Comparison of ENCODE assay signal across 23 cellular contexts in the genomic region with DNA sequence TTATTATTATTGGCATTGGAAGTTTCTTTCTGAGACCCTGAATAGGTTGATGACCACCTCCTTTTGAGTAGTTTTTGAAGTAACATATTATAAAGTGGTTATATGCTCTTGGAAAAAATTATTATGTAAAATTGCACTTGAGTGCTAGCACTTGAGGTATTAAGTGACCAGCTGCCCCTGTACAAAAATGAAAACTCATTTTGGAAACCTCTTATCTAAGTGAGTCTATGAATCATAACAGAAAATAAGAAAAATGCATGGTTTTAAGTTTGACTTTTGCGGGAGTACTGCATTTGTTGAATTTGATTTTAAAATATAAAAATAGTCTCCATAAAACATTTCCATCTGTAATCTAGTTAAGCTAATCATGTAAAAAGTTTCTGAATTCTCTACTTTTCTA.
DNase-seq lines count a peak whose midpoint lies in the region; ATAC-seq and TF ChIP-seq lines count a peak whose summit lies in the region.
"Had no signal": no experiment of that assay in that cellular context is flagged by ENCODE, and none has a peak within 500 bp of the region (broad histone marks: within the 10 kb centered on the region; RNA-seq: fewer than 3 reads in every experiment).

No MANE protein-coding gene starts in this region.

- H4K20me1 ChIP-seq in osteoblast (ENCODE audit: insufficient read depth, low read length): peaks cover 3% of the 10 kb centered on the region

- peaks cover 30% of the 10 kb centered on the region for H3K79me2 ChIP-seq in osteoblast (ENCODE audit: insufficient read depth, low read length)

- no peak overlapping the region for H3K4me3 ChIP-seq in heart right ventricle
- no peak overlapping the region for H3K4me3 ChIP-seq in brain microvascular endothelial cell (ENCODE audit: low read depth, low read length)
- H3K4me3 ChIP-seq in osteoblast (ENCODE audit: insufficient read depth, low read length): no peak overlapping the region
- H3K4me3 ChIP-seq: A549, GM23338, MG63 had no signal

- H3K27ac ChIP-seq in heart right ventricle: peak overlapping the region in 2 of 10 donors; percentile 2 to 7
- peak overlapping the region; percentile 59 for H3K27ac ChIP-seq in brain microvascular endothelial cell
- H3K27ac ChIP-seq in osteoblast (ENCODE audit: low read depth, low read length): peak overlapping the region; percentile 1
- H3K27ac ChIP-seq: A549 had no signal

- peak; percentile 26 for ATAC-seq in left ventricle myocardium superior
- no peak for ATAC-seq in heart right ventricle
- ATAC-seq: A549, GM23338 had no signal

- TF ChIP-seq CTCF in heart right ventricle (IDR thresholded peaks at IDR 0.05) (no peak), brain microvascular endothelial cell (IDR thresholded peaks at IDR 0.05; ENCODE audit: low read depth, low read length, missing control alignments) (no peak), osteoblast (IDR thresholded peaks at IDR 0.05; ENCODE audit: extremely low read depth, low read depth, low read length) (no peak)

- in situ Hi-C loops in brain microvascular endothelial cell (cut with HindIII; ENCODE audit: low pct_ligation_motif_present, low sequenced_read_pairs): no loop called here

- H3K27me3 ChIP-seq in heart right ventricle (no peaks in the 10 kb centered on the region), brain microvascular endothelial cell (replicated peaks) (no peaks in the 10 kb centered on the region), osteoblast (ENCODE audit: insufficient read depth, low read length) (no peaks in the 10 kb centered on the region)
- H3K27me3 ChIP-seq: MG63 had no signal

- H3K4me2 ChIP-seq in osteoblast (ENCODE audit: insufficient read depth, low read length): no peak overlapping the region
- H3K4me2 ChIP-seq: A549, GM23338 had no signal

- H3K36me3 ChIP-seq in heart right ventricle (peaks cover 0 to 5% (median 0%) of the 10 kb centered on the region in 9 donors), brain microvascular endothelial cell (replicated peaks) (no peaks in the 10 kb centered on the region), osteoblast (ENCODE audit: insufficient read depth, low read length) (no peaks in the 10 kb centered on the region)
- H3K36me3 ChIP-seq: MG63 had no signal

- WGBS in heart right ventricle, 2 donors: 70 to 82% methylated on average over 1 of the region's 1 CpG

- intact Hi-C loops in left ventricle myocardium superior (cut with micrococcal nuclease) (no loop called here), heart right ventricle (cut with DNase I) (no loop called here)

- no peak for DNase-seq in left ventricle myocardium superior
- DNase-seq in heart right ventricle: no peak
- peak; percentile 19 for DNase-seq in NCI-H524 treated with DMSO at 0.1 percent for 48 hours (lab: John Stamatoyannopoulos, UW)
- DNase-seq in brain microvascular endothelial cell: no peak
- DNase-seq in osteoblast (ENCODE audit: insufficient read length, low spot score, missing footprints): no peak
- DNase-seq in DMS153 treated with DMSO at 0.1 percent for 48 hours (lab: John Stamatoyannopoulos, UW; ENCODE audit: unreplicated experiment): no peak
- DNase-seq in NCI-H510A (lab: John Stamatoyannopoulos, UW): no peak
- DNase-seq: C1 segment of cervical spinal cord, COR-L47, H9, KBM-7, MG63, NCI-H1048, NCI-H1417 treated with DMSO at 0.1 percent for 48 hours, NCI-H1694 treated with DMSO at 0.1 percent for 48 hours, NCI-H2081 treated with DMSO at 0.1 percent for 48 hours, NCI-H2171, NCI-H510A treated with DMSO at 0.1 percent for 48 hours, NCI-H774, RPMI8226, SHP77 had no signal

- no peak overlapping the region for H2AFZ ChIP-seq in osteoblast (ENCODE audit: low read length)
- H2AFZ ChIP-seq: GM23338 had no signal

- H3K9me3 ChIP-seq in heart right ventricle (no peaks in the 10 kb centered on the region), osteoblast (ENCODE audit: low read depth, low read length) (no peaks in the 10 kb centered on the region)
- H3K9me3 ChIP-seq: A549, MG63 had no signal

- H3K4me1 ChIP-seq in heart right ventricle (peaks cover 0 to 72% (median 42%) of the 10 kb centered on the region in 9 donors), osteoblast (ENCODE audit: insufficient read depth, low read length) (peaks cover 11% of the 10 kb centered on the region)
